ENCODE assay signal across 27 cellular contexts in the genomic region with DNA sequence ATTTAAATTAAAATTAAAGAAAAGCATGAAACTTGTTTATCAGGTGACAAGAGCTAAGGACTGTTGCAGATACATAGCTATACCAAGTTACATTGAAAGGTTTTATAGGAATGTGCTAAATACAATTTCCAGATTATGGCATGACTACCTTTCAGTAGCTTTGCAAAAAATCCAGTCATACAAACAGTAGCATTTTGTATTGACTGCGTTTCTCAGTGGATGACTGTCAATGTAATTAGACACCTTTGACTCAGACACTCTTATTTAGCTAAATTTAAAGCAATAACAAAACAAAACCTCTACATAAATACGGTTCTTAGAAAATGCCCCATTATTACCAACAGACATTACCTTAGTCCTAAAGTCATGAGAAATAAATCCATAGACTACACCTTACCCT.
"Had no signal": no experiment of that assay in that cellular context is flagged by ENCODE, and none has a peak within 500 bp of the region (broad histone marks: within the 10 kb centered on the region; RNA-seq: fewer than 3 reads in every experiment).

No MANE protein-coding gene starts in this region.

- H3K4me3 ChIP-seq: PC-9, SK-N-MC had no signal

- H3K4me2 ChIP-seq: PC-9 had no signal

- H2AFZ ChIP-seq: PC-9 had no signal

- DNase-seq: activated CD4-positive, alpha-beta memory T cell treated with anti-CD3 and anti-CD28 coated beads, Interleukin-2, amount 10 ng/mL, durations not matched to agents 7 days and 5 days; activated CD4-positive, alpha-beta T cell treated with anti-CD3 and anti-CD28 coated beads for 36 hours; activated CD4-positive, alpha-beta T cell treated with anti-CD3 and anti-CD28 coated beads, Interleukin-2, amount 50 U/mL, for 1 hour; activated gamma-delta T cell; activated naive CD4-positive, alpha-beta T cell treated with anti-CD3 and anti-CD28 coated beads for 36 hours; activated T-cell treated with anti-CD3 and anti-CD28 coated beads for 4 hours; activated T-cell treated with anti-CD3 and anti-CD28 coated beads, Interleukin-2, amount 50 U/mL, for 48 hours; amygdala; brain microvascular endothelial cell; cerebellar nuclear complex; KG1; MM.1S; NCI-H1105; NCI-H1436 treated with DMSO at 0.1 percent for 48 hours; NCI-H187; NCI-H2081; NCI-H2171 treated with DMSO at 0.1 percent for 48 hours; NCI-H226; NCI-H526; NCI-H774; NK-92 treated with Interleukin-12 subunit alpha and Interleukin-12 subunit beta, amount 100 ng/mL, for 24 hours; PC-9; T-cell; WERI-Rb-1 had no signal

- ATAC-seq: activated CD4-positive, alpha-beta T cell treated with anti-CD3 and anti-CD28 coated beads for 36 hours; activated T-helper 17 cell treated with anti-CD3 and anti-CD28 coated beads, Interleukin-2, amount 50 U/mL, for 72 hours; Right ventricle myocardium inferior; T-cell had no signal

- H3K36me3 ChIP-seq: brain microvascular endothelial cell, WERI-Rb-1 had no signal

- H3K27me3 ChIP-seq: brain microvascular endothelial cell had no signal

- H3K27ac ChIP-seq: brain microvascular endothelial cell, PC-9, SK-N-MC, WERI-Rb-1 had no signal
